In genomic region chr13:46761866-46762265, GRCh38 we compare ENCODE assay signal across 27 cellular contexts.
"Had no signal": no experiment of that assay in that cellular context is flagged by ENCODE, and none has a peak within 500 bp of the region (broad histone marks: within the 10 kb centered on the region; RNA-seq: fewer than 3 reads in every experiment).

No MANE protein-coding gene starts in this region.

- H2AFZ ChIP-seq: neural progenitor cell had no signal

- H3K4me2 ChIP-seq: neural progenitor cell had no signal

- H3K36me3 Mint-ChIP-seq: memory B cell; naive thymus-derived CD4-positive, alpha-beta T cell; neural progenitor cell; stimulated activated memory B cell treated with anti-CD40 and anti-IgM and Interleukin-4, amounts not matched to agents 10 μg/mL and 1 μg/mL and 100 μg/mL, for 72 hours had no signal

- H3K27me3 ChIP-seq: esophagus squamous epithelium, heart right ventricle, neural progenitor cell, tibial nerve, upper lobe of right lung, uterus had no signal

- H3K36me3 ChIP-seq: esophagus squamous epithelium, heart right ventricle, neural progenitor cell, spleen, thoracic aorta, tibial nerve, upper lobe of right lung, uterus had no signal

- H3K27ac Mint-ChIP-seq: effector memory CD8-positive, alpha-beta T cell; memory B cell; naive thymus-derived CD4-positive, alpha-beta T cell; neural progenitor cell; stimulated activated memory B cell treated with anti-CD40 and anti-IgM and Interleukin-4, amounts not matched to agents 10 μg/mL and 1 μg/mL and 100 μg/mL, for 72 hours had no signal

- H3K9ac ChIP-seq: neural progenitor cell had no signal

- H3K4me1 ChIP-seq: neural progenitor cell, psoas muscle, uterus had no signal

- H3K9me3 Mint-ChIP-seq: effector memory CD8-positive, alpha-beta T cell; memory B cell; naive thymus-derived CD4-positive, alpha-beta T cell; nephron; neural progenitor cell; stimulated activated memory B cell treated with anti-CD40 and anti-IgM and Interleukin-4, amounts not matched to agents 10 μg/mL and 1 μg/mL and 100 μg/mL, for 72 hours had no signal

- H3K9me3 ChIP-seq: esophagus squamous epithelium, heart right ventricle, psoas muscle, spleen, thoracic aorta, tibial nerve, upper lobe of right lung, uterus had no signal

- ATAC-seq: effector memory CD8-positive, alpha-beta T cell; heart right ventricle; left cardiac atrium; left ventricle myocardium superior; naive thymus-derived CD4-positive, alpha-beta T cell; psoas muscle; right cardiac atrium; stimulated activated memory B cell treated with anti-CD40 and anti-IgM and Interleukin-4, amounts not matched to agents 10 μg/mL and 1 μg/mL and 100 μg/mL, for 72 hours; stimulated activated naive CD8-positive, alpha-beta T cell treated with anti-CD3 and anti-CD28 coated beads, Interleukin-15, Interleukin-2, amounts not matched to agents 100 U/mL and 50 U/mL, for 24 hours; upper lobe of right lung had no signal

- DNase-seq: cortex of kidney; effector memory CD8-positive, alpha-beta T cell; erythroblast; esophagus squamous epithelium; foreskin melanocyte; glutamatergic neuron; heart right ventricle; hippocampal formation; left cardiac atrium; left ventricle myocardium superior; naive thymus-derived CD4-positive, alpha-beta T cell; posterior cingulate gyrus; psoas muscle; right cardiac atrium; spleen; stimulated activated CD4-positive, alpha-beta T cell treated with anti-CD3 and anti-CD28 coated beads, Interleukin-4, amount 100 ng/mL, for 4 hours; stimulated activated naive CD8-positive, alpha-beta T cell treated with anti-CD3 and anti-CD28 coated beads, Interleukin-15, Interleukin-2, amounts not matched to agents 100 U/mL and 50 U/mL, for 24 hours; upper lobe of right lung; uterus had no signal

- H3K4me3 ChIP-seq: esophagus squamous epithelium, heart right ventricle, lung, neural progenitor cell, psoas muscle, skin epidermis, spleen, thoracic aorta, tibial nerve, upper lobe of right lung, uterus had no signal

- H3K27ac ChIP-seq: esophagus squamous epithelium, heart right ventricle, neural progenitor cell, psoas muscle, skin epidermis, spleen, tibial nerve, upper lobe of right lung, uterus had no signal

- H3K4me3 Mint-ChIP-seq: effector memory CD8-positive, alpha-beta T cell; memory B cell; naive thymus-derived CD4-positive, alpha-beta T cell; nephron; neural progenitor cell; stimulated activated memory B cell treated with anti-CD40 and anti-IgM and Interleukin-4, amounts not matched to agents 10 μg/mL and 1 μg/mL and 100 μg/mL, for 72 hours had no signal
